28 cellular contexts compared by ENCODE assay signal in the genomic region with DNA sequence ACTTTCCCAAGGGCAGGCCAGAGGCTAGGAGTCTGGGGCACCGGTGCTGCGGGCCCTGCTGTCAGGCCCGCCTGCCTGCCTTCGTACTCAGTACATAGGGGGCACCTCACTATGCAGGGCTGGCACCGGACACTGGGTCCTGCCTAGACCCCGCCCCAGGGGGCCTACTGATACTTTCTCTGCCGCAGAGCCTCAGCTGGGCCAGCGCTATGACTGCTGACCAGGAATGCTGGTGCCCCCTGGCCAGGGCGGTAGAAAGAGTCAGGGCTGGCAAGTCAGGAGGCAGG.
"Had no signal": no experiment of that assay in that cellular context is flagged by ENCODE, and none has a peak within 500 bp of the region (broad histone marks: within the 10 kb centered on the region; RNA-seq: fewer than 3 reads in every experiment).

No MANE protein-coding gene starts in this region.

- H3K4me3 ChIP-seq: coronary artery, dorsolateral prefrontal cortex, esophagus muscularis mucosa, gastrocnemius medialis, heart left ventricle had no signal

- H3K36me3 ChIP-seq: brain microvascular endothelial cell, esophagus muscularis mucosa, gastrocnemius medialis, heart left ventricle had no signal

- H3K27ac ChIP-seq: brain microvascular endothelial cell, coronary artery, dorsolateral prefrontal cortex, esophagus muscularis mucosa, foreskin keratinocyte, gastrocnemius medialis, heart left ventricle had no signal

- ATAC-seq: activated CD4-positive, CD25-positive, alpha-beta regulatory T cell treated with anti-CD3 and anti-CD28 coated beads, Interleukin-2, amount 50 U/mL, for 24 hours; activated CD8-positive, alpha-beta T cell treated with anti-CD3 and anti-CD28 coated beads for 36 hours; activated T-cell treated with anti-CD3 and anti-CD28 coated beads, Interleukin-2, amount 50 U/mL, for 4 hours; activated T-helper 17 cell treated with anti-CD3 and anti-CD28 coated beads, Interleukin-2, amount 50 U/mL, for 72 hours; effector memory CD8-positive, alpha-beta T cell; foreskin keratinocyte; gastrocnemius medialis had no signal

- H3K9me3 ChIP-seq: esophagus muscularis mucosa, gastrocnemius medialis had no signal

- H3K27me3 ChIP-seq: brain microvascular endothelial cell, dorsolateral prefrontal cortex, foreskin keratinocyte, gastrocnemius medialis had no signal

- FAIRE-seq: astrocyte, bronchial epithelial cell had no signal

- H3K4me1 ChIP-seq: foreskin keratinocyte had no signal

- DNase-seq: activated B cell treated with CpG ODN at 0.5 μM for 24 hours; activated CD4-positive, alpha-beta T cell treated with anti-CD3 and anti-CD28 coated beads for 48 hours; activated CD4-positive, alpha-beta T cell treated with anti-CD3 and anti-CD28 coated beads, Interleukin-2, amount 50 U/mL, for 1 hour; activated CD4-positive, alpha-beta T cell treated with anti-CD3 and anti-CD28 coated beads, Interleukin-2, amount 50 U/mL, for 48 hours; activated CD8-positive, alpha-beta memory T cell treated with anti-CD3 and anti-CD28 coated beads for 24 hours; activated CD8-positive, alpha-beta T cell treated with anti-CD3 and anti-CD28 coated beads for 36 hours; activated effector memory CD4-positive, alpha-beta T cell treated with Interleukin-2 at 50 U/mL for 16 hours; activated gamma-delta T cell treated with Interleukin-2 at 50 U/mL for 16 hours; activated naive CD4-positive, alpha-beta T cell treated with anti-CD3 and anti-CD28 coated beads, Interleukin-2, amount 50 U/mL, for 16 hours; activated naive CD4-positive, alpha-beta T cell treated with Interleukin-2 at 50 U/mL for 16 hours; activated T-cell treated with anti-CD3 and anti-CD28 coated beads, Interleukin-2, amount 50 U/mL, for 4 hours; amniotic stem cell; anterior cingulate cortex; brain microvascular endothelial cell; dorsolateral prefrontal cortex; effector memory CD8-positive, alpha-beta T cell; erythroblast; foreskin keratinocyte; gastrocnemius medialis; glutamatergic neuron; T-helper 2 cell had no signal
